25 cellular contexts compared by ENCODE assay signal in genomic region chr10:125692932-125693847, GRCh38. TPM values are rescaled to one million over a fixed set of nuclear protein-coding genes. Genes with fewer than 3 reads are reported as not detected.
DNase-seq lines count a peak whose midpoint lies in the region; ATAC-seq, FAIRE-seq and TF ChIP-seq lines count a peak whose summit lies in the region.
"Had no signal": no experiment of that assay in that cellular context is flagged by ENCODE, and none has a peak within 500 bp of the region (broad histone marks: within the 10 kb centered on the region; RNA-seq: fewer than 3 reads in every experiment).

No MANE protein-coding gene starts in this region.

- H3K4me3 ChIP-seq in GM23338 = no peak overlapping the region
- no peak overlapping the region for H3K4me3 ChIP-seq in bronchial epithelial cell (ENCODE audit: low read depth, low read length)
- H3K4me3 ChIP-seq in mesenchymal stem cell (ENCODE audit: insufficient read depth in 1 of 2, low read depth in 1 of 2, low read length in 2 of 2) = peak overlapping the region in 1 of 2 experiments; percentile 42
- H3K4me3 ChIP-seq in thyroid gland (replicated peaks in 1 of 3) = no peak overlapping the region
- H3K4me3 ChIP-seq: gastrocnemius medialis, mucosa of descending colon, right atrium auricular region, suprapubic skin had no signal

- no peaks in the 10 kb centered on the region for H3K27me3 ChIP-seq in GM23338 (ENCODE audit: insufficient read depth)
- H3K27me3 ChIP-seq in bronchial epithelial cell (ENCODE audit: control insufficient read depth, insufficient read depth, low read length) = no peaks in the 10 kb centered on the region
- H3K27me3 ChIP-seq in mesenchymal stem cell (ENCODE audit: control insufficient read depth in 1 of 2, insufficient read depth in 1 of 2, low read length in 2 of 2) = peaks cover 5 to 11% of the 10 kb centered on the region in 2 experiments
- no peaks in the 10 kb centered on the region for H3K27me3 ChIP-seq in thyroid gland
- H3K27me3 ChIP-seq: brain microvascular endothelial cell, right atrium auricular region, suprapubic skin had no signal

- H3K4me3 Mint-ChIP-seq in GM23338 (no peak overlapping the region), glutamatergic neuron (ENCODE audit: unreplicated experiment) (no peak overlapping the region)
- H3K4me3 Mint-ChIP-seq: activated CD8-positive, alpha-beta memory T cell treated with anti-CD3 and anti-CD28 coated beads, Interleukin-2, amount 10 ng/mL, durations not matched to agents 7 days and 5 days had no signal

- H3K18ac ChIP-seq in mesenchymal stem cell (ENCODE audit: low read depth in 1 of 2, low read length in 2 of 2) = no peak overlapping the region

- H3K4me2 ChIP-seq in GM23338 = no peak overlapping the region
- H3K4me2 ChIP-seq in mesenchymal stem cell (ENCODE audit: low read length, poor library complexity, severe bottlenecking) = no peak overlapping the region

- H3K9me3 ChIP-seq in mesenchymal stem cell (ENCODE audit: control insufficient read depth, low read length) (no peaks in the 10 kb centered on the region), thyroid gland (no peaks in the 10 kb centered on the region)
- H3K9me3 ChIP-seq: Caco-2, gastrocnemius medialis, mucosa of descending colon, neutrophil, right atrium auricular region, suprapubic skin had no signal

- H2AK5ac ChIP-seq in mesenchymal stem cell (ENCODE audit: low read length, severe bottlenecking) = no peak overlapping the region

- no peaks in the 10 kb centered on the region for H3K4me1 ChIP-seq in GM23338 (ENCODE audit: insufficient read depth)
- H3K4me1 ChIP-seq in mesenchymal stem cell (ENCODE audit: control insufficient read depth, insufficient read depth, low read depth, low read length) = no peaks in the 10 kb centered on the region
- peaks cover 9 to 12% of the 10 kb centered on the region in 2 donors for H3K4me1 ChIP-seq in thyroid gland
- H3K4me1 ChIP-seq: gastrocnemius medialis, right atrium auricular region had no signal

- ATAC-seq in GM23338 = no peak
- no peak for ATAC-seq in GM18858 (IDR thresholded peaks at IDR 0.05; ENCODE audit: unreplicated experiment)
- ATAC-seq: activated CD8-positive, alpha-beta memory T cell treated with anti-CD3 and anti-CD28 coated beads, Interleukin-2, amount 10 ng/mL, durations not matched to agents 7 days and 5 days; gastrocnemius medialis; left lobe of liver; mucosa of descending colon had no signal

- no peak overlapping the region for H4K8ac ChIP-seq in mesenchymal stem cell (ENCODE audit: low read length)

- H3K27me3 Mint-ChIP-seq in GM23338 (ENCODE audit: insufficient read depth, low read depth, poor library complexity) (no peaks in the 10 kb centered on the region), glutamatergic neuron (ENCODE audit: unreplicated experiment) (peaks cover 5% of the 10 kb centered on the region)

- intact Hi-C loops in thyroid gland (cut with DNase I) = no loop called here

- no peaks in the 10 kb centered on the region for H3K79me1 ChIP-seq in mesenchymal stem cell (replicated peaks; ENCODE audit: low read length, poor library complexity, severe bottlenecking)

- H3K14ac ChIP-seq in mesenchymal stem cell (ENCODE audit: low read length in 2 of 2) = no peak overlapping the region

- no peak for TF ChIP-seq CTCF in GM23338 (conservative IDR thresholded peaks at IDR 0.05; ENCODE audit: low read depth in 2 of 2)
- TF ChIP-seq CTCF in bronchial epithelial cell (IDR thresholded peaks at IDR 0.05; ENCODE audit: insufficient read depth, low read length, severe bottlenecking) = no peak
- no peak for TF ChIP-seq CTCF in glutamatergic neuron (IDR thresholded peaks at IDR 0.05; ENCODE audit: partially characterized antibody, unreplicated experiment)
- no peak for TF ChIP-seq CTCF in thyroid gland (IDR thresholded peaks at IDR 0.05)

- TF ChIP-seq POLR2A in thyroid gland (IDR thresholded peaks at IDR 0.05) = no peak

- H3K23ac ChIP-seq in mesenchymal stem cell (ENCODE audit: low read length in 2 of 2) = no peak overlapping the region

- peak overlapping the region; percentile 59 for H3K9ac ChIP-seq in mesenchymal stem cell (ENCODE audit: low read length)

- no peaks in the 10 kb centered on the region for H3K36me3 ChIP-seq in GM23338 (ENCODE audit: insufficient read depth)
- no peaks in the 10 kb centered on the region for H3K36me3 ChIP-seq in bronchial epithelial cell (ENCODE audit: control insufficient read depth, insufficient read depth, low read length)
- no peaks in the 10 kb centered on the region for H3K36me3 ChIP-seq in mesenchymal stem cell (ENCODE audit: control insufficient read depth in 1 of 2, insufficient read depth in 2 of 2, low read depth in 1 of 2, low read length in 2 of 2)
- no peaks in the 10 kb centered on the region for H3K36me3 ChIP-seq in thyroid gland
- H3K36me3 ChIP-seq: brain microvascular endothelial cell, gastrocnemius medialis, neutrophil, right atrium auricular region, suprapubic skin had no signal

- WGBS in mesenchymal stem cell = 84% methylated on average over 13 of the region's 13 CpGs
- WGBS in thyroid gland, 2 donors = 85 to 90% methylated on average over 13 of the region's 13 CpGs

- no peak overlapping the region for H2BK5ac ChIP-seq in mesenchymal stem cell (ENCODE audit: low read depth, low read length, poor library complexity, severe bottlenecking)

- no peak overlapping the region for H2BK12ac ChIP-seq in mesenchymal stem cell (ENCODE audit: low read length in 2 of 2)

- peak overlapping the region; percentile 32; the same call in 1 of the 2 replicates for H3K27ac ChIP-seq in GM23338 (ENCODE audit: low read depth)
- H3K27ac ChIP-seq in mesenchymal stem cell (ENCODE audit: low read length, poor library complexity, severe bottlenecking) = no peak overlapping the region
- no peak overlapping the region for H3K27ac ChIP-seq in thyroid gland
- H3K27ac ChIP-seq: brain microvascular endothelial cell, gastrocnemius medialis, neutrophil, right atrium auricular region, suprapubic skin had no signal

- H3K79me2 ChIP-seq in GM23338 (replicated peaks; ENCODE audit: insufficient read depth) = no peaks in the 10 kb centered on the region

- no peak overlapping the region for H4K91ac ChIP-seq in mesenchymal stem cell (ENCODE audit: low read length)

- H3K27ac Mint-ChIP-seq in GM23338 (no peak overlapping the region), glutamatergic neuron (ENCODE audit: unreplicated experiment) (no peak overlapping the region)
- H3K27ac Mint-ChIP-seq: activated CD8-positive, alpha-beta memory T cell treated with anti-CD3 and anti-CD28 coated beads, Interleukin-2, amount 10 ng/mL, durations not matched to agents 7 days and 5 days; IgD-negative memory B cell had no signal

- no peak overlapping the region for H3K4ac ChIP-seq in mesenchymal stem cell (ENCODE audit: low read depth in 1 of 2, low read length in 2 of 2)

- DNase-seq in AG20443 (ENCODE audit: low spot score) (peak; percentile 80), GM23338 (ENCODE audit: low spot score) (no peak), bronchial epithelial cell (ENCODE audit: low read depth) (peak; percentile 35), mesenchymal stem cell (no peak), glutamatergic neuron (no peak), thyroid gland (no peak), NCI-H226 (no peak)
- DNase-seq: activated CD8-positive, alpha-beta memory T cell treated with anti-CD3 and anti-CD28 coated beads, Interleukin-2, amount 10 ng/mL, durations not matched to agents 7 days and 5 days; brain microvascular endothelial cell; Caco-2; cortex of kidney; gastrocnemius medialis; GOT3; mucosa of descending colon; NCI-H1930; stimulated activated CD4-positive, alpha-beta T cell treated with anti-CD3 and anti-CD28 coated beads, Interleukin-15, amount 100 ng/mL, for 24 hours had no signal

- peak overlapping the region; percentile 52 for H2AFZ ChIP-seq in GM23338
- H2AFZ ChIP-seq in mesenchymal stem cell (ENCODE audit: low read depth, low read length) = no peak overlapping the region

- H3K4me1 Mint-ChIP-seq in GM23338 = peaks cover 3% of the 10 kb centered on the region; the same call in 1 of the 3 replicates
- peaks cover 17% of the 10 kb centered on the region for H3K4me1 Mint-ChIP-seq in glutamatergic neuron (ENCODE audit: low read depth, unreplicated experiment)
- H3K4me1 Mint-ChIP-seq: activated CD8-positive, alpha-beta memory T cell treated with anti-CD3 and anti-CD28 coated beads, Interleukin-2, amount 10 ng/mL, durations not matched to agents 7 days and 5 days; IgD-negative memory B cell had no signal

- no peak overlapping the region for H2BK15ac ChIP-seq in mesenchymal stem cell (ENCODE audit: low read depth, poor library complexity, severe bottlenecking)

- no peaks in the 10 kb centered on the region for H4K20me1 ChIP-seq in GM23338 (replicated peaks; ENCODE audit: insufficient read depth)

- no peaks in the 10 kb centered on the region for H3F3A ChIP-seq in GM23338 (replicated peaks; ENCODE audit: low read depth)

- 0 out of 2 replicates have a peak, but pooled peaks cover 3% of the 10 kb centered on the region for H3K9me2 ChIP-seq in GM23338 (ENCODE audit: insufficient read depth)

- H3K9me3 Mint-ChIP-seq in GM23338 = no peaks in the 10 kb centered on the region
- peaks cover 2% of the 10 kb centered on the region for H3K9me3 Mint-ChIP-seq in glutamatergic neuron (ENCODE audit: unreplicated experiment)

- no peak overlapping the region for H2BK120ac ChIP-seq in mesenchymal stem cell (ENCODE audit: low read depth, low read length)

- no peaks in the 10 kb centered on the region for H3K36me3 Mint-ChIP-seq in GM23338 (ENCODE audit: low read depth)
- no peaks in the 10 kb centered on the region for H3K36me3 Mint-ChIP-seq in glutamatergic neuron (ENCODE audit: unreplicated experiment)
- H3K36me3 Mint-ChIP-seq: activated CD8-positive, alpha-beta memory T cell treated with anti-CD3 and anti-CD28 coated beads, Interleukin-2, amount 10 ng/mL, durations not matched to agents 7 days and 5 days; IgD-negative memory B cell had no signal

- no peak for FAIRE-seq in bronchial epithelial cell (lab: Jason Lieb, UNC)
- FAIRE-seq: GM19239, TTC549 had no signal

TF ChIP-seq in GM23338, 12 proteins besides CTCF, POLR2A, EP300 and RAD21 (continues in another document):
- TF ChIP-seq ZNF114 (CRISPR knock-in tag; IDR thresholded peaks at IDR 0.05) = no peak

RNA-seq across cellular contexts. Expression of gene TEX36, which starts 10.2 kb away (rescaled TPM):
- not detected in 2 replicates for total RNA-seq in GM23338 (2014; rRNA removed; shearing (Covaris generic))
- not detected in 2 replicates for polyA plus RNA-seq in GM23338 (2016; fragmentation: Nextera tagmentation; extraction: Ambion mirVana)
- total RNA-seq in bronchial epithelial cell (not detected in 2 replicates), glutamatergic neuron (ENCODE audit: unreplicated experiment) (not detected), thyroid gland (not detected)
- not detected for polyA plus RNA-seq in mesenchymal stem cell (2013, experiment 1 of 2)
- not detected for polyA plus RNA-seq in mesenchymal stem cell (2013, experiment 2 of 2)
- total RNA-seq: activated CD8-positive, alpha-beta memory T cell treated with anti-CD3 and anti-CD28 coated beads, Interleukin-2, amount 10 ng/mL, durations not matched to agents 7 days and 5 days; Caco-2; gastrocnemius medialis; left lobe of liver; mucosa of descending colon; NCI-H460; right atrium auricular region; suprapubic skin had no signal
- polyA plus RNA-seq: IgD-negative memory B cell had no signal

RNA-seq across cellular contexts. Expression of gene EDRF1, which starts 26.3 kb away (rescaled TPM):
- 44.7 and 48.8 TPM in 2 replicates for total RNA-seq in GM23338 (2014; rRNA removed; shearing (Covaris generic))
- polyA plus RNA-seq in GM23338 (2016; fragmentation: Nextera tagmentation; extraction: Ambion mirVana) = 20.1 and 25.0 TPM in 2 replicates
- total RNA-seq in bronchial epithelial cell (13.4 and 15.5 TPM in 2 replicates), glutamatergic neuron (ENCODE audit: unreplicated experiment) (41.3 TPM), thyroid gland (10 to 100 TPM; 23.2 to 35.5 (median 30.9) TPM)
- polyA plus RNA-seq in mesenchymal stem cell (2013, experiment 1 of 2) = 12.3 TPM
- polyA plus RNA-seq in mesenchymal stem cell (2013, experiment 2 of 2) = 11.8 TPM

Comparison
In these comparisons a context has a peak if more than half of its experiments do, and no peak if none do; other contexts are left out.
1. DNase-seq: peak in AG20443 (single experiment) and bronchial epithelial cell (single experiment); none in GM23338 (single experiment), mesenchymal stem cell (single experiment), glutamatergic neuron (single experiment), thyroid gland (0 of 2) and NCI-H226 (single experiment).